In the genomic region with DNA sequence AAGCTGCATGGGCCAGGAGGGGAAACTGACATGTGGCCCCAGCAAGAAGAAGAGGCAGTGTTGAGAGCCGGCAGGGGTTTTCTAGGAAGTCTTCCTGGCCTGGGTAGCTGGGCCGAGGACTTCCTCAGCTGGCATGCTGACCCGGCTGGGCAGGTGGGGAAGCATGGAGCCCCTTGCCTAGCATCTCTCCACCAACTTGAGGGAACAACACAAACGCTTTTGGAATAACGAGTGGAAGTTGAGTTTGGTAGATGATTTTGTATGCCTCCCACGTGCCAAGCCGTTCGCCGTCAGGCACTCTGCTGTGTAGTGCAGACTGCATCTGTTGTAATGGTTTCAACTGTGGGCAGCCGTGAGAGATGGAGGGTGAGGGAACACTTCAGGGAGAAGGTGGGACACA, we compare ENCODE assay signal across 19 cellular contexts. TPM values are rescaled to one million over a fixed set of nuclear protein-coding genes. Genes with fewer than 3 reads are reported as not detected.
DNase-seq lines count a peak whose midpoint lies in the region; ATAC-seq and TF ChIP-seq lines count a peak whose summit lies in the region.
"Had no signal": no experiment of that assay in that cellular context is flagged by ENCODE, and none has a peak within 500 bp of the region (broad histone marks: within the 10 kb centered on the region; RNA-seq: fewer than 3 reads in every experiment).

No MANE protein-coding gene starts in this region.

- no peaks in the 10 kb centered on the region for H3K9me3 ChIP-seq in mammary epithelial cell (replicated peaks; ENCODE audit: insufficient read depth, low read length)
- H3K9me3 ChIP-seq: pancreas, thoracic aorta had no signal

- DNase-seq in mammary epithelial cell: no peak
- DNase-seq in MCF 10A (ENCODE audit: unreplicated experiment): no peak
- no peak for DNase-seq in WTC11 (ENCODE audit: low spot score)
- no peak for DNase-seq in epithelial cell of prostate (ENCODE audit: low read depth, low spot score)
- DNase-seq in posterior vena cava (ENCODE audit: low spot score): peak; percentile 65
- no peak for DNase-seq in cerebellum (ENCODE audit: low spot score)
- DNase-seq in EL: no peak
- DNase-seq in stimulated activated naive B cell treated with anti-CD40 and anti-IgM and Interleukin-4, amounts not matched to agents 10 μg/mL and 1 μg/mL and 100 μg/mL, for 72 hours: no peak
- DNase-seq: cerebellar nuclear complex; DMS 273 treated with DMSO at 0.1 percent for 48 hours; GF-D8; left colon; MM.1S; NCI-H1694; NCI-H446; pancreas; stimulated activated CD4-positive, alpha-beta T cell treated with anti-CD3 and anti-CD28 coated beads, Interleukin-4, amount 100 ng/mL, for 1 hour; WERI-Rb-1 had no signal

- no peaks in the 10 kb centered on the region for H3K9me3 Mint-ChIP-seq in MCF 10A (ENCODE audit: unreplicated experiment)
- no peaks in the 10 kb centered on the region for H3K9me3 Mint-ChIP-seq in WTC11
- H3K9me3 Mint-ChIP-seq in stimulated activated naive B cell treated with anti-CD40 and anti-IgM and Interleukin-4, amounts not matched to agents 10 μg/mL and 1 μg/mL and 100 μg/mL, for 72 hours: no peaks in the 10 kb centered on the region

- no peaks in the 10 kb centered on the region for H4K20me1 ChIP-seq in mammary epithelial cell (ENCODE audit: insufficient read depth, low read length)

- peaks cover 22% of the 10 kb centered on the region for H3K4me1 Mint-ChIP-seq in MCF 10A (ENCODE audit: insufficient read depth, unreplicated experiment)
- peaks cover 28% of the 10 kb centered on the region for H3K4me1 Mint-ChIP-seq in WTC11
- H3K4me1 Mint-ChIP-seq in stimulated activated naive B cell treated with anti-CD40 and anti-IgM and Interleukin-4, amounts not matched to agents 10 μg/mL and 1 μg/mL and 100 μg/mL, for 72 hours: peaks cover 42 to 66% of the 10 kb centered on the region in 2 donors

- ATAC-seq in WTC11: no peak
- no peak for ATAC-seq in stimulated activated naive B cell treated with anti-CD40 and anti-IgM and Interleukin-4, amounts not matched to agents 10 μg/mL and 1 μg/mL and 100 μg/mL, for 72 hours (replicated peaks)
- ATAC-seq: left colon, pancreas had no signal

- H3K36me3 ChIP-seq in mammary epithelial cell (ENCODE audit: insufficient read depth, low read length): no peaks in the 10 kb centered on the region
- H3K36me3 ChIP-seq: pancreas, thoracic aorta had no signal

- H3K27me3 ChIP-seq in mammary epithelial cell (ENCODE audit: insufficient read depth, low read length): no peaks in the 10 kb centered on the region
- H3K27me3 ChIP-seq: pancreas had no signal

- WGBS in mammary epithelial cell (ENCODE audit: low coverage, missing lambda C conversion rate): 98% methylated on average over 6 of the region's 10 CpGs

- intact Hi-C loops in mammary epithelial cell (cut with micrococcal nuclease) (no loop called here), MCF 10A (cut with micrococcal nuclease) (no loop called here), posterior vena cava (cut with DNase I) (no loop called here)

- H3K27me3 Mint-ChIP-seq in MCF 10A (ENCODE audit: insufficient read depth, unreplicated experiment): no peaks in the 10 kb centered on the region
- H3K27me3 Mint-ChIP-seq in WTC11 (ENCODE audit: low read depth): no peaks in the 10 kb centered on the region
- H3K27me3 Mint-ChIP-seq in stimulated activated naive B cell treated with anti-CD40 and anti-IgM and Interleukin-4, amounts not matched to agents 10 μg/mL and 1 μg/mL and 100 μg/mL, for 72 hours: no peaks in the 10 kb centered on the region

- no peak overlapping the region for H3K9ac ChIP-seq in mammary epithelial cell (ENCODE audit: insufficient read depth, low read length)

- H3K27ac ChIP-seq in mammary epithelial cell (ENCODE audit: insufficient read depth, low read depth, low read length) (no peak overlapping the region), epithelial cell of prostate (peak overlapping the region; percentile 53)
- H3K27ac ChIP-seq: pancreas, thoracic aorta, WERI-Rb-1 had no signal

- CTCF ChIA-PET in mammary epithelial cell (lab: Charles Lee; ENCODE audit: low non-redundant PET) (no interaction called here), MCF 10A (lab: Yijun Ruan, JAX) (interaction anchor here (0.6 to 1.1 kb wide), 4 partner anchors 38 to 347 kb away, joined by 3 to 6 read pairs (median 4); no protein-coding TSS in a partner anchor), WTC11 (lab: Charles Lee) (no interaction called here)

- H2AFZ ChIP-seq in mammary epithelial cell (ENCODE audit: low read depth, low read length): no peak overlapping the region

- POLR2A ChIA-PET in MCF 10A (lab: Yijun Ruan, JAX): interaction anchor here (0.6 to 2.0 kb wide), 3 partner anchors 16 to 140 kb away, joined by 3 to 4 read pairs (median 4); no protein-coding TSS in a partner anchor
- POLR2A ChIA-PET in WTC11 (lab: Charles Lee): no interaction called here

- H3K4me3 Mint-ChIP-seq in MCF 10A (ENCODE audit: unreplicated experiment): no peak overlapping the region
- H3K4me3 Mint-ChIP-seq in WTC11: no peak overlapping the region
- no peak overlapping the region for H3K4me3 Mint-ChIP-seq in stimulated activated naive B cell treated with anti-CD40 and anti-IgM and Interleukin-4, amounts not matched to agents 10 μg/mL and 1 μg/mL and 100 μg/mL, for 72 hours

- no peak overlapping the region for H3K4me3 ChIP-seq in mammary epithelial cell (replicated peaks in 1 of 3; ENCODE audit: insufficient read depth in 1 of 3, low read depth in 2 of 3, low read length in 3 of 3)
- H3K4me3 ChIP-seq: pancreas, thoracic aorta had no signal

- peak overlapping the region; percentile 56 for H3K4me2 ChIP-seq in mammary epithelial cell (ENCODE audit: insufficient read depth, low read depth, low read length)

- in situ Hi-C loops in mammary epithelial cell (cut with MboI; ENCODE audit: low sequenced_read_pairs in 2 of 2): no loop called here

- no peak overlapping the region for H3K27ac Mint-ChIP-seq in MCF 10A (ENCODE audit: low read depth, unreplicated experiment)
- H3K27ac Mint-ChIP-seq in WTC11: peak overlapping the region; percentile 89; the same call in 1 of the 2 replicates
- H3K27ac Mint-ChIP-seq in stimulated activated naive B cell treated with anti-CD40 and anti-IgM and Interleukin-4, amounts not matched to agents 10 μg/mL and 1 μg/mL and 100 μg/mL, for 72 hours: no peak overlapping the region

- no TSS peak for BruUV-seq in mammary epithelial cell (replicated peaks; lab: Mats Ljungman, UMichigan)
- no TSS peak for BruUV-seq in MCF 10A (replicated peaks; lab: Mats Ljungman, UMichigan)

- TF ChIP-seq CTCF in mammary epithelial cell (conservative IDR thresholded peaks at IDR 0.05 in 1 of 2, IDR thresholded peaks at IDR 0.05 in 1 of 2; ENCODE audit: extremely low read depth in 1 of 2, insufficient read depth in 1 of 2, low read depth in 1 of 2, low read length in 2 of 2): no peak
- no peak for TF ChIP-seq CTCF in MCF 10A (IDR thresholded peaks at IDR 0.05; ENCODE audit: unreplicated experiment)
- no peak for TF ChIP-seq CTCF in WTC11 (IDR thresholded peaks at IDR 0.05)

- peaks cover 20% of the 10 kb centered on the region for H3K4me1 ChIP-seq in mammary epithelial cell (ENCODE audit: insufficient read depth, low read length)

- H3K79me2 ChIP-seq in mammary epithelial cell (ENCODE audit: insufficient read depth, low read length): peaks cover 95% of the 10 kb centered on the region

- dilution Hi-C loops in mammary epithelial cell (cut with HindIII; ENCODE audit: low sequenced_read_pairs): no loop called here

- H3K36me3 Mint-ChIP-seq in MCF 10A (ENCODE audit: insufficient read depth, unreplicated experiment) (peaks cover 10% of the 10 kb centered on the region), WTC11 (peaks cover 3% of the 10 kb centered on the region; the same call in 1 of the 2 replicates)
- peaks cover 17 to 38% of the 10 kb centered on the region in 2 donors for H3K36me3 Mint-ChIP-seq in stimulated activated naive B cell treated with anti-CD40 and anti-IgM and Interleukin-4, amounts not matched to agents 10 μg/mL and 1 μg/mL and 100 μg/mL, for 72 hours

TF ChIP-seq in WTC11, 78 proteins besides CTCF, POLR2A, EP300 and RAD21:
- TF ChIP-seq ZNF317 (CRISPR knock-in tag; IDR thresholded peaks at IDR 0.05; ENCODE audit: borderline replicate concordance, low read depth) (no peak), MXD4 (CRISPR knock-in tag; IDR thresholded peaks at IDR 0.05; ENCODE audit: borderline replicate concordance) (no peak), ATF1 (CRISPR knock-in tag; IDR thresholded peaks at IDR 0.05) (no peak), JUN (CRISPR knock-in tag; IDR thresholded peaks at IDR 0.05) (no peak), HMGA2 (CRISPR knock-in tag; IDR thresholded peaks at IDR 0.05) (no peak)
- TF ChIP-seq, protein P1, sequence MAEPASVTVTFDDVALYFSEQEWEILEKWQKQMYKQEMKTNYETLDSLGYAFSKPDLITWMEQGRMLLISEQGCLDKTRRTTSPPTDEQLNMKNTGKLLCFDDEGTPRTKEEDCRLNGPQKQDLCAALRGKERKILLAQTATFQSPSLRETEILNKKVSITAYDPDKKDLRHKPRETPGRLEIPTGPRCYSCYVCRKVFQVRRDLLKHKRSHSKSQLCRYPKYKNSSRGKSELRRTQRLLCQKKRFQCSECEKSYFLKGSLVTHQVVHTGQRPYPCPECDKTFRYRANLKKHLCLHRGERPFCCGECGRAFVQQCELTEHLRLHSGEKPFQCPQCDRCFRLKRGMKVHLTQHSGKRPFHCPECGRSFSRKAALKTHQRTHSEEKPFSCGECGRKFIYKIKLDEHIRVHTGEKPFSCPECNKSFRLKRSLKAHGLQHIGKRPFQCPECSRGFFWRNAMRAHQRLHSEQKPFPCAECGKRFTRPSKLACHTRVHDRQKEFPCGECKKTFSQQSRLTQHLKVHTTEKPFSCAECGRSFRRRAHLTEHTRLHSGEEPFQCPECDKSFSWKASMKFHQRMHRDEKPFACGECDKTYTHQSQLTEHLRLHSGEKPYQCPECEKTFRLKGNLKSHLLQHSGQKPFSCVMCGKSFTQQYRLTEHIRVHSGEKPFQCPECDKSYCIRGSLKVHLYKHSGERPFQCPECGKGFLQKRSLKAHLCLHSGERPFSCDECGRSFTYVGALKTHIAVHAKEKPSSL (CRISPR knock-in tag; conservative IDR thresholded peaks at IDR 0.05): no peak
- TF ChIP-seq, protein P2, sequence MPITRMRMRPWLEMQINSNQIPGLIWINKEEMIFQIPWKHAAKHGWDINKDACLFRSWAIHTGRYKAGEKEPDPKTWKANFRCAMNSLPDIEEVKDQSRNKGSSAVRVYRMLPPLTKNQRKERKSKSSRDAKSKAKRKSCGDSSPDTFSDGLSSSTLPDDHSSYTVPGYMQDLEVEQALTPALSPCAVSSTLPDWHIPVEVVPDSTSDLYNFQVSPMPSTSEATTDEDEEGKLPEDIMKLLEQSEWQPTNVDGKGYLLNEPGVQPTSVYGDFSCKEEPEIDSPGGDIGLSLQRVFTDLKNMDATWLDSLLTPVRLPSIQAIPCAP (CRISPR knock-in tag; IDR thresholded peaks at IDR 0.05): no peak

RNA-seq across cellular contexts. Expression of a gene that starts 7.3 kb away (rescaled TPM):
- total RNA-seq in mammary epithelial cell: 10 to 100 TPM; 29.8 to 45.3 TPM
- 14.8 TPM for polyA plus RNA-seq in mammary epithelial cell
- 15.7 TPM for polyA minus RNA-seq in mammary epithelial cell
- total RNA-seq in MCF 10A (2022): 25.3 and 28.8 TPM in 2 replicates
- total RNA-seq in WTC11 (2021): 18.8 to 22.1 TPM (median 21.2 TPM) in 3 replicates
- 10 to 100 TPM; 24.1 to 30.4 TPM for total RNA-seq in posterior vena cava
- 45.4 TPM for total RNA-seq in cerebellum
